Comparison of ENCODE assay signal across 8 cellular contexts in genomic region chr6:28922841-28923317, GRCh38. TPM values are rescaled to one million over a fixed set of nuclear protein-coding genes. Genes with fewer than 3 reads are reported as not detected.
DNase-seq lines count a peak whose midpoint lies in the region; ATAC-seq and TF ChIP-seq lines count a peak whose summit lies in the region.

No MANE protein-coding gene starts in this region.

- H2AFZ ChIP-seq in neural progenitor cell (replicated peaks) = peak overlapping the region; percentile 62

- H3F3A ChIP-seq in neural progenitor cell (ENCODE audit: low read depth) = peaks cover 16% of the 10 kb centered on the region

- TF ChIP-seq CTCF in neural progenitor cell (IDR thresholded peaks at IDR 0.05) = no peak

- no peaks in the 10 kb centered on the region for H3K9me3 ChIP-seq in neural progenitor cell (ENCODE audit: low read depth)

- H3K79me2 ChIP-seq in neural progenitor cell (ENCODE audit: low read depth) = peaks cover 57% of the 10 kb centered on the region

- H3K4me3 Mint-ChIP-seq in activated T-helper 17 cell treated with anti-CD3 and anti-CD28 coated beads, Interleukin-2, amount 50 U/mL, for 72 hours = peak overlapping the region; percentile 96
- peak overlapping the region; percentile 94 for H3K4me3 Mint-ChIP-seq in neural progenitor cell

- H3K27me3 ChIP-seq in neural progenitor cell = no peaks in the 10 kb centered on the region

- H3K4me3 ChIP-seq in neural progenitor cell = peak overlapping the region; percentile 82

- H3K9ac ChIP-seq in neural progenitor cell = peak overlapping the region; percentile 40

- H4K20me1 ChIP-seq in neural progenitor cell (ENCODE audit: low read depth) = peaks cover 37% of the 10 kb centered on the region

- H3K36me3 Mint-ChIP-seq in activated T-helper 17 cell treated with anti-CD3 and anti-CD28 coated beads, Interleukin-2, amount 50 U/mL, for 72 hours (ENCODE audit: low read depth) = peaks cover 50% of the 10 kb centered on the region
- peaks cover 28% of the 10 kb centered on the region for H3K36me3 Mint-ChIP-seq in neural progenitor cell

- no peak overlapping the region for H3K27ac ChIP-seq in neural progenitor cell

- H3K4me1 Mint-ChIP-seq in activated T-helper 17 cell treated with anti-CD3 and anti-CD28 coated beads, Interleukin-2, amount 50 U/mL, for 72 hours = peaks cover 19% of the 10 kb centered on the region
- peaks cover 19% of the 10 kb centered on the region for H3K4me1 Mint-ChIP-seq in neural progenitor cell

- peak; percentile 17 for ATAC-seq in GM18858 (IDR thresholded peaks at IDR 0.05; ENCODE audit: unreplicated experiment)
- peak; percentile 21 for ATAC-seq in HG02981 (IDR thresholded peaks at IDR 0.05; ENCODE audit: unreplicated experiment)
- ATAC-seq in activated T-helper 17 cell treated with anti-CD3 and anti-CD28 coated beads, Interleukin-2, amount 50 U/mL, for 72 hours (replicated peaks) = peak; percentile 26

- no peaks in the 10 kb centered on the region for H3K27me3 Mint-ChIP-seq in activated T-helper 17 cell treated with anti-CD3 and anti-CD28 coated beads, Interleukin-2, amount 50 U/mL, for 72 hours
- H3K27me3 Mint-ChIP-seq in neural progenitor cell (ENCODE audit: insufficient read depth, low read depth) = no peaks in the 10 kb centered on the region

- DNase-seq in AG08395 (ENCODE audit: low spot score) (peak; percentile 28), NCI-H82 treated with DMSO at 0.1 percent for 48 hours (lab: John Stamatoyannopoulos, UW; ENCODE audit: unreplicated experiment) (peak; percentile 13), foreskin melanocyte (peak; percentile 34), neural progenitor cell (ENCODE audit: low spot score) (peak; percentile 59), DMS114 treated with DMSO at 0.1 percent for 48 hours (lab: John Stamatoyannopoulos, UW; ENCODE audit: unreplicated experiment) (no peak)

- peak overlapping the region; percentile 91 for H3K4me2 ChIP-seq in neural progenitor cell

- peaks cover 22% of the 10 kb centered on the region for H3K4me1 ChIP-seq in neural progenitor cell

- H3K9me3 Mint-ChIP-seq in activated T-helper 17 cell treated with anti-CD3 and anti-CD28 coated beads, Interleukin-2, amount 50 U/mL, for 72 hours = no peaks in the 10 kb centered on the region
- H3K9me3 Mint-ChIP-seq in neural progenitor cell = no peaks in the 10 kb centered on the region

- peak overlapping the region; percentile 94 for H3K27ac Mint-ChIP-seq in activated T-helper 17 cell treated with anti-CD3 and anti-CD28 coated beads, Interleukin-2, amount 50 U/mL, for 72 hours
- peak overlapping the region; percentile 48 for H3K27ac Mint-ChIP-seq in neural progenitor cell

- peaks cover 6% of the 10 kb centered on the region for H3K36me3 ChIP-seq in neural progenitor cell

RNA-seq across cellular contexts. Expression of gene TRIM27, which starts 0.9 kb away (rescaled TPM):
- 10 to 100 TPM; 34.4 to 51.2 TPM for total RNA-seq in activated T-helper 17 cell treated with anti-CD3 and anti-CD28 coated beads, Interleukin-2, amount 50 U/mL, for 72 hours
- 69.0 and 94.5 TPM in 2 replicates for total RNA-seq in neural progenitor cell (ENCODE audit: low replicate concordance)
